22 cellular contexts compared by ENCODE assay signal in the genomic region with DNA sequence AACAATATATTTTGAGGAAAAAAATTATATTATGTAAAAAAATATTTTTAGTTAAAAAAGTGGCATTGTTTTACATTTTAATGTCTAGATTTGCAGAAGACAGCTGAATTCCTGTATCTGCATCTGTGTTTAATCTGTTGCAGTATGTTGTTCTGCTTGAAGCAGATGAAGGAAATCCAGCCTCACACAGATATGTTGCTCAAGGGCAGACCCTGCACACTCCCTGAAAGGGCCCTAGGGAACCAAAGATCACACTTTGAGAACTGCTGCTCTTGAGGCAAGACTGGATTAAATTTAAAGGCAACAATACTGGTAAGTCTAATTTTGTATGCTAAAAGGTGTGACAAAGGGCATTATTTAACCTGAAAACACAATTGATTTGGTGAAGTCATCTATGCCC. TPM values are rescaled to one million over a fixed set of nuclear protein-coding genes. Genes with fewer than 3 reads are reported as not detected.
"Had no signal": no experiment of that assay in that cellular context is flagged by ENCODE, and none has a peak within 500 bp of the region (broad histone marks: within the 10 kb centered on the region; RNA-seq: fewer than 3 reads in every experiment).

No MANE protein-coding gene starts in this region.

- H3K27ac ChIP-seq: epithelial cell of prostate, esophagus muscularis mucosa, gastrocnemius medialis, neutrophil, right atrium auricular region, sigmoid colon, skin epidermis, tibial nerve, upper lobe of right lung, vagina had no signal

- DNase-seq: effector memory CD4-positive, alpha-beta T cell; gastrocnemius medialis; glutamatergic neuron; islet precursor cell; mucosa of descending colon; naive thymus-derived CD8-positive, alpha-beta T cell; sigmoid colon; stimulated activated CD4-positive, alpha-beta T cell treated with anti-CD3 and anti-CD28 coated beads, Interleukin-2, amount 100 ng/mL, for 24 hours; stimulated activated CD4-positive, alpha-beta T cell treated with anti-CD3 and anti-CD28 coated beads, Interleukin-4, amount 100 ng/mL, for 4 hours; stimulated activated naive B cell treated with anti-CD40 and anti-IgM and Interleukin-4, amounts not matched to agents 10 μg/mL and 1 μg/mL and 100 μg/mL, for 72 hours; stimulated activated naive CD8-positive, alpha-beta T cell treated with anti-CD3 and anti-CD28 coated beads, Interleukin-15, amount 100 ng/mL, for 72 hours; testis; upper lobe of right lung had no signal

- H3K4me1 ChIP-seq: sigmoid colon, tibial nerve, upper lobe of right lung, vagina had no signal

- H3K4me3 ChIP-seq: esophagus muscularis mucosa, gastrocnemius medialis, mucosa of descending colon, right atrium auricular region, sigmoid colon, skin epidermis, testis, tibial nerve, upper lobe of right lung, vagina had no signal

- ATAC-seq: gastrocnemius medialis; left lobe of liver; mucosa of descending colon; naive thymus-derived CD8-positive, alpha-beta T cell; stimulated activated naive B cell treated with anti-CD40 and anti-IgM and Interleukin-4, amounts not matched to agents 10 μg/mL and 1 μg/mL and 100 μg/mL, for 72 hours; stimulated activated naive CD8-positive, alpha-beta T cell treated with anti-CD3 and anti-CD28 coated beads, Interleukin-15, amount 100 ng/mL, for 72 hours had no signal

- H3K27me3 ChIP-seq: esophagus muscularis mucosa, gastrocnemius medialis, neutrophil, right atrium auricular region, sigmoid colon, testis, tibial nerve, upper lobe of right lung, vagina had no signal

- H3K9me3 ChIP-seq: esophagus muscularis mucosa, gastrocnemius medialis, mucosa of descending colon, neutrophil, right atrium auricular region, sigmoid colon, testis, tibial nerve, upper lobe of right lung, vagina had no signal

RNA-seq across cellular contexts. Expression of gene SLC6A4, which starts 16.4 kb away (rescaled TPM):
- total RNA-seq: fibroblast of villous mesenchyme; naive thymus-derived CD8-positive, alpha-beta T cell had no signal
